ENCODE assay signal across 8 cellular contexts in genomic region chr6:129501401-129502051, GRCh38.
DNase-seq lines count a peak whose midpoint lies in the region; ATAC-seq and TF ChIP-seq lines count a peak whose summit lies in the region.

No MANE protein-coding gene starts in this region.

- H3K36me3 Mint-ChIP-seq in GM23338 (ENCODE audit: low read depth) (no peaks in the 10 kb centered on the region), neural progenitor cell (no peaks in the 10 kb centered on the region)

- ATAC-seq in GM23338: peak; percentile 46
- ATAC-seq in GM21576 (IDR thresholded peaks at IDR 0.05; ENCODE audit: unreplicated experiment): no peak
- ATAC-seq in HG03175 (IDR thresholded peaks at IDR 0.05; ENCODE audit: unreplicated experiment): no peak
- ATAC-seq in HG02970 (IDR thresholded peaks at IDR 0.05; ENCODE audit: low FRiP score, unreplicated experiment): no peak

- DNase-seq in A673 (ENCODE audit: low spot score) (peak; percentile 84), GM23338 (ENCODE audit: low spot score) (peak; percentile 34), SJSA1 (ENCODE audit: low read depth in 1 of 2, low spot score in 2 of 2) (peak; percentile 83), epithelial cell of prostate (ENCODE audit: low read depth, low spot score) (peak; percentile 92), neural progenitor cell (ENCODE audit: low spot score) (peak; percentile 43)

- no peaks in the 10 kb centered on the region for H3K9me2 ChIP-seq in GM23338 (ENCODE audit: insufficient read depth)

- no peaks in the 10 kb centered on the region for H3K9me3 Mint-ChIP-seq in GM23338
- no peaks in the 10 kb centered on the region for H3K9me3 Mint-ChIP-seq in neural progenitor cell

- H3F3A ChIP-seq in GM23338 (replicated peaks; ENCODE audit: low read depth): no peaks in the 10 kb centered on the region
- no peaks in the 10 kb centered on the region for H3F3A ChIP-seq in neural progenitor cell (ENCODE audit: low read depth)

- H4K20me1 ChIP-seq in GM23338 (replicated peaks; ENCODE audit: insufficient read depth): no peaks in the 10 kb centered on the region
- H4K20me1 ChIP-seq in neural progenitor cell (ENCODE audit: low read depth): no peaks in the 10 kb centered on the region

- CTCF ChIA-PET in A673 (lab: Charles Lee): interaction anchor here (0.6 to 1.8 kb wide), 8 partner anchors 11 to 96 kb away, joined by 3 to 15 read pairs (median 5); no protein-coding TSS in a partner anchor

- H3K27ac Mint-ChIP-seq in GM23338 (peak overlapping the region; percentile 83), neural progenitor cell (peak overlapping the region; percentile 95)

- H3K9me3 ChIP-seq in A673 (ENCODE audit: low read depth, low read length, poor library complexity, severe bottlenecking) (no peaks in the 10 kb centered on the region), SJSA1 (replicated peaks) (no peaks in the 10 kb centered on the region), neural progenitor cell (ENCODE audit: low read depth) (no peaks in the 10 kb centered on the region)

- H3K79me2 ChIP-seq in GM23338 (replicated peaks; ENCODE audit: insufficient read depth): no peaks in the 10 kb centered on the region
- H3K79me2 ChIP-seq in neural progenitor cell (ENCODE audit: low read depth): no peaks in the 10 kb centered on the region

- intact Hi-C loops in A673 (cut with micrococcal nuclease; ENCODE audit: unreplicated experiment): loop anchor here (1.0 to 5.0 kb wide), 4 partner anchors 65 to 521 kb away; no protein-coding TSS in a partner anchor

- H3K27me3 ChIP-seq in A673 (replicated peaks; ENCODE audit: insufficient read depth, low read depth, low read length, poor library complexity) (no peaks in the 10 kb centered on the region), GM23338 (ENCODE audit: insufficient read depth) (no peaks in the 10 kb centered on the region), SJSA1 (replicated peaks) (no peaks in the 10 kb centered on the region), neural progenitor cell (no peaks in the 10 kb centered on the region)

- no peaks in the 10 kb centered on the region for H3K36me3 ChIP-seq in A673 (ENCODE audit: insufficient read depth, low read length, poor library complexity, severe bottlenecking)
- no peaks in the 10 kb centered on the region for H3K36me3 ChIP-seq in GM23338 (ENCODE audit: insufficient read depth)
- no peaks in the 10 kb centered on the region for H3K36me3 ChIP-seq in SJSA1
- H3K36me3 ChIP-seq in neural progenitor cell: no peaks in the 10 kb centered on the region

- peak overlapping the region; percentile 43; the same call in 1 of the 2 replicates for H2AFZ ChIP-seq in GM23338
- H2AFZ ChIP-seq in neural progenitor cell (replicated peaks): peak overlapping the region; percentile 14

- POLR2A ChIA-PET in A673 (lab: Charles Lee; ENCODE audit: low non-redundant PET): no interaction called here

- no TSS peak for BruUV-seq in A673 (replicated peaks; lab: Mats Ljungman, UMichigan)

- H3K4me1 ChIP-seq in A673 (ENCODE audit: insufficient read depth, low read length, poor library complexity, severe bottlenecking): peaks cover 36% of the 10 kb centered on the region
- H3K4me1 ChIP-seq in GM23338 (ENCODE audit: insufficient read depth): peaks cover 25% of the 10 kb centered on the region
- H3K4me1 ChIP-seq in SJSA1 (replicated peaks): peaks cover 41% of the 10 kb centered on the region
- H3K4me1 ChIP-seq in neural progenitor cell: no peaks in the 10 kb centered on the region

- peaks cover 1% of the 10 kb centered on the region for H3K27me3 Mint-ChIP-seq in GM23338 (ENCODE audit: insufficient read depth, low read depth, poor library complexity)
- H3K27me3 Mint-ChIP-seq in neural progenitor cell (ENCODE audit: insufficient read depth, low read depth): no peaks in the 10 kb centered on the region

- H3K27ac ChIP-seq in A673 (ENCODE audit: low read depth, low read length, poor library complexity, severe bottlenecking) (no peak overlapping the region), GM23338 (ENCODE audit: low read depth) (peak overlapping the region; percentile 40; the same call in 1 of the 2 replicates), SJSA1 (peak overlapping the region; percentile 65), epithelial cell of prostate (peak overlapping the region; percentile 98), neural progenitor cell (no peak overlapping the region)

- peak overlapping the region; percentile 5 for H3K4me3 ChIP-seq in A673 (ENCODE audit: low read depth, low read length, poor library complexity, severe bottlenecking)
- no peak overlapping the region for H3K4me3 ChIP-seq in GM23338
- H3K4me3 ChIP-seq in SJSA1: peak overlapping the region; percentile 20
- H3K4me3 ChIP-seq in neural progenitor cell: no peak overlapping the region

- no peak overlapping the region for H3K4me3 Mint-ChIP-seq in GM23338
- peak overlapping the region; percentile 76 for H3K4me3 Mint-ChIP-seq in neural progenitor cell

- TF ChIP-seq CTCF in A673 (conservative IDR thresholded peaks at IDR 0.05; ENCODE audit: low read depth, low read length): no peak
- TF ChIP-seq CTCF in GM23338 (conservative IDR thresholded peaks at IDR 0.05; ENCODE audit: low read depth in 2 of 2): no peak
- no peak for TF ChIP-seq CTCF in neural progenitor cell (IDR thresholded peaks at IDR 0.05)

- H3K4me1 Mint-ChIP-seq in GM23338 (peaks cover 31% of the 10 kb centered on the region), neural progenitor cell (peaks cover 40% of the 10 kb centered on the region)

- H3K4me2 ChIP-seq in GM23338 (no peak overlapping the region), neural progenitor cell (no peak overlapping the region)

- no peak overlapping the region for H3K9ac ChIP-seq in neural progenitor cell

TF ChIP-seq in GM23338, 12 proteins besides CTCF, POLR2A, EP300 and RAD21:
- TF ChIP-seq REST (IDR thresholded peaks at IDR 0.05; ENCODE audit: unreplicated experiment): no peak
- no peak for TF ChIP-seq EZH2phosphoT487 (IDR thresholded peaks at IDR 0.05; ENCODE audit: unreplicated experiment)
- TF ChIP-seq ZNF114 (CRISPR knock-in tag; IDR thresholded peaks at IDR 0.05): no peak
- TF ChIP-seq STAT1 (IDR thresholded peaks at IDR 0.05; ENCODE audit: unreplicated experiment): no peak
- TF ChIP-seq NANOG (IDR thresholded peaks at IDR 0.05; ENCODE audit: borderline replicate concordance): no peak
- no peak for TF ChIP-seq EZH2 (IDR thresholded peaks at IDR 0.05; ENCODE audit: low read depth, unreplicated experiment)
- TF ChIP-seq ETS1 (IDR thresholded peaks at IDR 0.05): no peak

Comparison
In these comparisons a context has a peak if more than half of its experiments do, and no peak if none do; other contexts are left out.
1. DNase-seq: peak in every context shown above with its lines; median percentile 92 in epithelial cell of prostate; 84 in A673; 83 in SJSA1; 43 in neural progenitor cell; 34 in GM23338.
2. H3K27ac ChIP-seq: peak in GM23338 (single experiment), SJSA1 (single experiment) and epithelial cell of prostate (single experiment); none in A673 (single experiment) and neural progenitor cell (single experiment).
3. H3K4me3 ChIP-seq: peak in A673 (single experiment) and SJSA1 (single experiment); none in GM23338 (single experiment) and neural progenitor cell (single experiment).